Comparison of ENCODE assay signal across 9 cellular contexts in the genomic region with DNA sequence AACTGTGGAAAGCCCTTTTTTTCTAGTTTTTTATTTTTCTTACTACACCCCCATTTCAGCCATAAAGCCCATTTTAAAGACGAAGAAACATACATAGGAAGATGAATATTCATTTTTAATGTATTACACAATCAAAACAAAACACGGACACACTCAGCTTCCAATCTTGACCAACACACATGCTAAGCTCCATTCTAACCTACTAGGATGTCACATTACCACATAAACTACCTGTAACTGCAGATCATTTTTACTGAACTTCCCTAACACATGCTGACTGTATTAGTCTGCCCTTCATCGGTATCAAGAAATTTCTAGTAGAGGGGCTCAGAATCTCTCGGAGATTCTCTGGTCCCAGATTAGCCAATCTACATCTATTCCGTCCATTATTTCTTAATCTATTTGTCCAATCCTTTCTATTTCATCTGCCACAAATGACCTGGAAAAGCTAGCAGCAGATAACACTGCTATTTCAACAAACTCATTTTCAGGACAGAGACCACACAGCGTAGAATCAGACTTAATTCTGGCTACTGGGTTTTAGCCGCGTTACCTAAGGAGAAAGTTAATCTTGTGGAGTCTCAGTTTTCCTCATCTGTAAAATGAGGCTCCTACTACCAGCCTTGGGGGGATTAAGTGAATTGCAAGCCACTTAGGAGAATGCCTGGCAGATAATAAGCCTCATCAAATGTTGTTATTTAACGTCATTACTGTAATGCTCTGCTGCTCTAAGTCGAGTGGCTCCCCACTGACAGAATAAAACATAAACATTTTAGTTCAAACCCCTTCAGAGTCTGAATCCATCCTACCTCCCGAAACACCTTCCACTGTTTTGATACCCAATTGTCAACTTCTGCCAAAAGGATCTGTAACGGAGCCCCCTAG. TPM values are rescaled to one million over a fixed set of nuclear protein-coding genes. Genes with fewer than 3 reads are reported as not detected.
DNase-seq lines count a peak whose midpoint lies in the region; ATAC-seq and TF ChIP-seq lines count a peak whose summit lies in the region.
"Had no signal": no experiment of that assay in that cellular context is flagged by ENCODE, and none has a peak within 500 bp of the region (broad histone marks: within the 10 kb centered on the region; RNA-seq: fewer than 3 reads in every experiment).

No MANE protein-coding gene starts in this region.

- H3K9ac ChIP-seq in SU-DHL-6 (ENCODE audit: low read length) = peak overlapping the region; percentile 97
- peak overlapping the region; percentile 7 for H3K9ac ChIP-seq in iPS-18a (ENCODE audit: low read length)

- no peak overlapping the region for H2AFZ ChIP-seq in SU-DHL-6 (ENCODE audit: low read depth, low read length, severe bottlenecking)

- no peaks in the 10 kb centered on the region for H3K36me3 ChIP-seq in SU-DHL-6 (ENCODE audit: low read length)
- H3K36me3 ChIP-seq in iPS-18a (ENCODE audit: control insufficient read depth, low read depth, low read length) = no peaks in the 10 kb centered on the region

- no peaks in the 10 kb centered on the region for H3K36me3 Mint-ChIP-seq in endothelial cell (ENCODE audit: low read depth, unreplicated experiment)
- H3K36me3 Mint-ChIP-seq: IgD-negative memory B cell had no signal

- peaks cover 21% of the 10 kb centered on the region; the same call in 1 of the 2 replicates for H4K20me1 ChIP-seq in SU-DHL-6 (ENCODE audit: low read depth, low read length)

- no peak for TF ChIP-seq CTCF in SU-DHL-6 (IDR thresholded peaks at IDR 0.05; ENCODE audit: insufficient read depth, low read length, poor library complexity, severe bottlenecking)
- no peak for TF ChIP-seq CTCF in endothelial cell (IDR thresholded peaks at IDR 0.05; ENCODE audit: unreplicated experiment)

- H3K9me2 ChIP-seq in SU-DHL-6 (replicated peaks; ENCODE audit: insufficient read depth, low read length) = no peaks in the 10 kb centered on the region

- H3K4me2 ChIP-seq in SU-DHL-6 (ENCODE audit: low read depth, low read length, poor library complexity, severe bottlenecking) = peak overlapping the region; percentile 73

- ATAC-seq in GM21786 (IDR thresholded peaks at IDR 0.05; ENCODE audit: unreplicated experiment) (no peak), GM18502 (IDR thresholded peaks at IDR 0.05; ENCODE audit: poor library complexity, unreplicated experiment) (no peak)

- no peaks in the 10 kb centered on the region for H3K9me3 Mint-ChIP-seq in endothelial cell (ENCODE audit: unreplicated experiment)
- H3K9me3 Mint-ChIP-seq: IgD-negative memory B cell had no signal

- DNase-seq in DMS 273 (lab: John Stamatoyannopoulos, UW; ENCODE audit: unreplicated experiment) (peak; percentile 26), DMS 273 treated with DMSO at 0.1 percent for 48 hours (lab: John Stamatoyannopoulos, UW) (no peak), superior temporal gyrus (ENCODE audit: extremely low spot score) (peak; percentile 73), endothelial cell (ENCODE audit: low spot score) (no peak)

- H3K27me3 ChIP-seq in SU-DHL-6 (ENCODE audit: low read length) = no peaks in the 10 kb centered on the region
- H3K27me3 ChIP-seq in iPS-18a (ENCODE audit: control insufficient read depth, insufficient read depth, low read length) = no peaks in the 10 kb centered on the region

- peaks cover 28% of the 10 kb centered on the region for H3K4me1 Mint-ChIP-seq in endothelial cell (ENCODE audit: unreplicated experiment)

- H3K4me1 ChIP-seq in iPS-18a (ENCODE audit: control insufficient read depth, low read depth, low read length) = peaks cover 8% of the 10 kb centered on the region

- H3K79me2 ChIP-seq in SU-DHL-6 (ENCODE audit: insufficient read depth, low read length) = peaks cover 74% of the 10 kb centered on the region

- no peak overlapping the region for H3K4me3 Mint-ChIP-seq in endothelial cell (ENCODE audit: unreplicated experiment)
- H3K4me3 Mint-ChIP-seq: IgD-negative memory B cell had no signal

- peak overlapping the region; percentile 58 for H3K4me3 ChIP-seq in SU-DHL-6 (ENCODE audit: insufficient read depth, low read length, poor library complexity, severe bottlenecking)
- peak overlapping the region; percentile 80 for H3K4me3 ChIP-seq in iPS-18a (ENCODE audit: low read length)

- 0 out of 2 replicates have a peak overlapping the region, but pooled peaks have one; percentile 6 for H3K27ac ChIP-seq in SU-DHL-6 (ENCODE audit: low read depth, low read length)
- no peak overlapping the region for H3K27ac ChIP-seq in iPS-18a (ENCODE audit: low read length)

- H3K9me3 ChIP-seq in SU-DHL-6 (ENCODE audit: insufficient read depth, low read length) (no peaks in the 10 kb centered on the region), iPS-18a (ENCODE audit: control insufficient read depth, low read depth, low read length) (no peaks in the 10 kb centered on the region)

- peaks cover 3% of the 10 kb centered on the region for H3K27me3 Mint-ChIP-seq in endothelial cell (ENCODE audit: unreplicated experiment)
- H3K27me3 Mint-ChIP-seq: IgD-negative memory B cell had no signal

- H3K27ac Mint-ChIP-seq in endothelial cell (ENCODE audit: unreplicated experiment) = no peak overlapping the region

- H3F3A ChIP-seq in SU-DHL-6 (ENCODE audit: insufficient read depth) = peaks cover 8% of the 10 kb centered on the region

RNA-seq across cellular contexts. Expression of a gene that starts 1.6 kb away (rescaled TPM):
- 303 TPM for total RNA-seq in endothelial cell (ENCODE audit: unreplicated experiment)

Comparison
In these comparisons a context has a peak if more than half of its experiments do, and no peak if none do; other contexts are left out.
1. DNase-seq: peak in DMS 273 (single experiment) and superior temporal gyrus (single experiment); none in DMS 273 treated with DMSO at 0.1 percent for 48 hours (single experiment) and endothelial cell (single experiment).